8 cellular contexts compared by ENCODE assay signal in genomic region chr17:2837147-2837561, GRCh38. TPM values are rescaled to one million over a fixed set of nuclear protein-coding genes. Genes with fewer than 3 reads are reported as not detected.
DNase-seq lines count a peak whose midpoint lies in the region; ATAC-seq lines count a peak whose summit lies in the region.
"Had no signal": no experiment of that assay in that cellular context is flagged by ENCODE, and none has a peak within 500 bp of the region (broad histone marks: within the 10 kb centered on the region; RNA-seq: fewer than 3 reads in every experiment).

No MANE protein-coding gene starts in this region.

- peak; percentile 19 for DNase-seq in activated T-helper 9 cell treated with anti-CD3 and anti-CD28 coated beads, Interleukin-2, amount 50 U/mL, for 16 hours (ENCODE audit: low read depth)
- peak; percentile 54 for DNase-seq in stimulated activated CD8-positive, alpha-beta memory T cell treated with anti-CD3 and anti-CD28 coated beads, Interleukin-4, amount 100 ng/mL, for 48 hours
- DNase-seq in H4 (ENCODE audit: low spot score) (no peak), NCI-H1694 treated with DMSO at 0.1 percent for 48 hours (lab: John Stamatoyannopoulos, UW) (no peak), NCI-H82 treated with DMSO at 0.1 percent for 48 hours (lab: John Stamatoyannopoulos, UW; ENCODE audit: unreplicated experiment) (no peak)
- DNase-seq: foreskin melanocyte had no signal

- peak; percentile 80 for ATAC-seq in GM19351 (IDR thresholded peaks at IDR 0.05; ENCODE audit: unreplicated experiment)
- ATAC-seq in HG03442 (IDR thresholded peaks at IDR 0.05; ENCODE audit: unreplicated experiment): peak; percentile 86

RNA-seq across cellular contexts. Expression of gene RAP1GAP2, which starts 40.9 kb away (rescaled TPM):
- 2.0 and 2.4 TPM in 2 replicates for total RNA-seq in H4 (2014; rRNA removed; shearing (Covaris generic))

Comparison
In these comparisons a context has a peak if more than half of its experiments do, and no peak if none do; other contexts are left out.
1. DNase-seq: peak in activated T-helper 9 cell treated with anti-CD3 and anti-CD28 coated beads, Interleukin-2, amount 50 U/mL, for 16 hours (single experiment) and stimulated activated CD8-positive, alpha-beta memory T cell treated with anti-CD3 and anti-CD28 coated beads, Interleukin-4, amount 100 ng/mL, for 48 hours (single experiment); none in H4 (single experiment), NCI-H1694 treated with DMSO at 0.1 percent for 48 hours (single experiment) and NCI-H82 treated with DMSO at 0.1 percent for 48 hours (single experiment).